In genomic region chr5:36441215-36441614, GRCh38 we compare ENCODE assay signal across 24 cellular contexts.
DNase-seq lines count a peak whose midpoint lies in the region; ATAC-seq and TF ChIP-seq lines count a peak whose summit lies in the region.
"Had no signal": no experiment of that assay in that cellular context is flagged by ENCODE, and none has a peak within 500 bp of the region (broad histone marks: within the 10 kb centered on the region; RNA-seq: fewer than 3 reads in every experiment).

No MANE protein-coding gene starts in this region.

- no peak for DNase-seq in activated naive CD4-positive, alpha-beta T cell treated with anti-CD3 and anti-CD28 coated beads for 36 hours
- DNase-seq in activated naive CD4-positive, alpha-beta T cell treated with anti-CD3 and anti-CD28 coated beads, Interleukin-2, amount 50 U/mL, for 72 hours (ENCODE audit: low spot score in 2 of 2): no peak
- DNase-seq in hepatocyte (ENCODE audit: low spot score) (no peak), nephron progenitor cell (no peak), type B pancreatic cell (ENCODE audit: extremely low spot score, unreplicated experiment) (no peak), SKM-1 (lab: John Stamatoyannopoulos, UW; ENCODE audit: unreplicated experiment) (no peak), kidney tubule cell (ENCODE audit: low spot score) (no peak)
- DNase-seq: Calu3; CD8-positive, alpha-beta T cell; DMS153; GDM1; KG1; NCI-H1105; NCI-H2029 treated with DMSO at 0.1 percent for 48 hours; NCI-H226; NCI-H510A treated with DMSO at 0.1 percent for 48 hours; NCI-H748 treated with DMSO at 0.1 percent for 48 hours; NK-92 treated with Interleukin-12 subunit alpha and Interleukin-12 subunit beta, amount 100 ng/mL, for 24 hours; SJCRH30 had no signal

- no peaks in the 10 kb centered on the region for H4K20me1 ChIP-seq in hepatocyte (ENCODE audit: insufficient read depth, poor library complexity, severe bottlenecking)

- H2AFZ ChIP-seq in hepatocyte: no peak overlapping the region

- H3K27me3 ChIP-seq in hepatocyte: no peaks in the 10 kb centered on the region
- H3K27me3 ChIP-seq: SJCRH30 had no signal

- no peaks in the 10 kb centered on the region for H3K9me3 ChIP-seq in hepatocyte (ENCODE audit: low read depth)
- H3K9me3 ChIP-seq: SJCRH30 had no signal

- no peaks in the 10 kb centered on the region for H3K36me3 Mint-ChIP-seq in activated naive CD4-positive, alpha-beta T cell treated with anti-CD3 and anti-CD28 coated beads for 36 hours (ENCODE audit: low read depth)
- peaks cover 0 to 6% of the 10 kb centered on the region in 2 donors for H3K36me3 Mint-ChIP-seq in activated naive CD4-positive, alpha-beta T cell treated with anti-CD3 and anti-CD28 coated beads, Interleukin-2, amount 50 U/mL, for 72 hours
- no peaks in the 10 kb centered on the region for H3K36me3 Mint-ChIP-seq in nephron progenitor cell (ENCODE audit: low read depth)
- H3K36me3 Mint-ChIP-seq in type B pancreatic cell: peaks cover 6% of the 10 kb centered on the region
- H3K36me3 Mint-ChIP-seq: CD8-positive, alpha-beta T cell had no signal

- H3K9me2 ChIP-seq in hepatocyte (replicated peaks; ENCODE audit: insufficient read depth): no peaks in the 10 kb centered on the region

- H3K27ac ChIP-seq in hepatocyte: peak overlapping the region; percentile 99
- H3K27ac ChIP-seq: 22Rv1, SJCRH30 had no signal

- H3K4me3 Mint-ChIP-seq in activated naive CD4-positive, alpha-beta T cell treated with anti-CD3 and anti-CD28 coated beads for 36 hours: no peak overlapping the region
- no peak overlapping the region for H3K4me3 Mint-ChIP-seq in nephron progenitor cell
- H3K4me3 Mint-ChIP-seq in type B pancreatic cell: no peak overlapping the region
- H3K4me3 Mint-ChIP-seq: CD8-positive, alpha-beta T cell had no signal

- CTCF ChIA-PET in activated naive CD4-positive, alpha-beta T cell treated with anti-CD3 and anti-CD28 coated beads for 36 hours (lab: Charles Lee): interaction anchor here (0.7 kb wide), 1 partner anchor 235 kb away, joined by 3 read pairs; no protein-coding TSS in a partner anchor

- peaks cover 15% of the 10 kb centered on the region for H3K27me3 Mint-ChIP-seq in activated naive CD4-positive, alpha-beta T cell treated with anti-CD3 and anti-CD28 coated beads for 36 hours (ENCODE audit: low read depth)
- H3K27me3 Mint-ChIP-seq in nephron progenitor cell (ENCODE audit: low read depth, poor library complexity) (no peaks in the 10 kb centered on the region), type B pancreatic cell (peaks cover 3% of the 10 kb centered on the region)

- H3K27ac Mint-ChIP-seq in activated naive CD4-positive, alpha-beta T cell treated with anti-CD3 and anti-CD28 coated beads for 36 hours: peak overlapping the region; percentile 0
- H3K27ac Mint-ChIP-seq in activated naive CD4-positive, alpha-beta T cell treated with anti-CD3 and anti-CD28 coated beads, Interleukin-2, amount 50 U/mL, for 72 hours: peak overlapping the region in 1 of 2 donors; percentile 34
- H3K27ac Mint-ChIP-seq in nephron progenitor cell (peak overlapping the region; percentile 84), type B pancreatic cell (peak overlapping the region; percentile 59)
- H3K27ac Mint-ChIP-seq: CD8-positive, alpha-beta T cell had no signal

- peaks cover 6% of the 10 kb centered on the region for H3K4me1 Mint-ChIP-seq in activated naive CD4-positive, alpha-beta T cell treated with anti-CD3 and anti-CD28 coated beads for 36 hours (ENCODE audit: low read depth)
- H3K4me1 Mint-ChIP-seq in nephron progenitor cell (peaks cover 52% of the 10 kb centered on the region), type B pancreatic cell (ENCODE audit: unreplicated experiment) (peaks cover 48% of the 10 kb centered on the region)

- TF ChIP-seq CTCF in hepatocyte (IDR thresholded peaks at IDR 0.05; ENCODE audit: poor library complexity) (no peak), nephron progenitor cell (IDR thresholded peaks at IDR 0.05) (no peak), type B pancreatic cell (conservative IDR thresholded peaks at IDR 0.05) (no peak)

- no peaks in the 10 kb centered on the region for H3K9me3 Mint-ChIP-seq in activated naive CD4-positive, alpha-beta T cell treated with anti-CD3 and anti-CD28 coated beads for 36 hours
- H3K9me3 Mint-ChIP-seq in activated naive CD4-positive, alpha-beta T cell treated with anti-CD3 and anti-CD28 coated beads, Interleukin-2, amount 50 U/mL, for 72 hours: peaks cover 0 to 4% of the 10 kb centered on the region in 2 donors
- H3K9me3 Mint-ChIP-seq in nephron progenitor cell (no peaks in the 10 kb centered on the region), type B pancreatic cell (peaks cover 24% of the 10 kb centered on the region)
- H3K9me3 Mint-ChIP-seq: CD8-positive, alpha-beta T cell had no signal

- H3K36me3 ChIP-seq in hepatocyte (replicated peaks; ENCODE audit: insufficient read depth, low read depth): no peaks in the 10 kb centered on the region
- H3K36me3 ChIP-seq: SJCRH30 had no signal

- no peak overlapping the region for H3K4me3 ChIP-seq in hepatocyte
- H3K4me3 ChIP-seq: SJCRH30 had no signal

- no peak for ATAC-seq in activated naive CD4-positive, alpha-beta T cell treated with anti-CD3 and anti-CD28 coated beads, Interleukin-2, amount 50 U/mL, for 72 hours
- no peak for ATAC-seq in GM18505 (IDR thresholded peaks at IDR 0.05; ENCODE audit: unreplicated experiment)
- ATAC-seq: CD8-positive, alpha-beta T cell; HCT116; HepG2; Panc1 had no signal

- WGBS in hepatocyte (ENCODE audit: low lambda C conversion rate, missing lambda C conversion rate): 77% methylated on average over 1 of the region's 1 CpG

- H3K4me1 ChIP-seq in hepatocyte (ENCODE audit: insufficient read depth): peaks cover 33% of the 10 kb centered on the region
- H3K4me1 ChIP-seq: SJCRH30 had no signal

- TF ChIP-seq POLR2A in GM18505 (IDR thresholded peaks at IDR 0.05; ENCODE audit: borderline replicate concordance, extremely low read depth, insufficient read depth, insufficient read length): no peak

- H3K4me2 ChIP-seq in hepatocyte: no peak overlapping the region

- no peaks in the 10 kb centered on the region for H3K79me2 ChIP-seq in hepatocyte

- intact Hi-C loops in activated naive CD4-positive, alpha-beta T cell treated with anti-CD3 and anti-CD28 coated beads for 36 hours (cut with micrococcal nuclease): no loop called here
